ENCODE assay signal across 8 cellular contexts in genomic region chr12:27424631-27425230, GRCh38. TPM values are rescaled to one million over a fixed set of nuclear protein-coding genes. Genes with fewer than 3 reads are reported as not detected.
DNase-seq lines count a peak whose midpoint lies in the region; ATAC-seq, FAIRE-seq and TF ChIP-seq lines count a peak whose summit lies in the region.

No MANE protein-coding gene starts in this region.

- WGBS in H1 (ENCODE audit: extremely low coverage in 1 of 2, insufficient coverage in 1 of 2, insufficient read length in 1 of 2, insufficient replicate concordance in 2 of 2, low coverage in 1 of 2, low lambda C conversion rate in 2 of 2, missing lambda C conversion rate in 1 of 2), 2 experiments, result 91% methylated on average over 4 of the region's 4 CpGs; no CpG with 5 or more reads in 1 of the 2 experiments
- no CpG with 5 or more reads among the region's 4 CpGs for WGBS in mesendoderm (ENCODE audit: extremely low coverage, insufficient coverage, low lambda C conversion rate)

- H2BK15ac ChIP-seq in H1 (ENCODE audit: low read length) (no peak overlapping the region), mesendoderm (replicated peaks; ENCODE audit: low read depth) (no peak overlapping the region)

- TF ChIP-seq RAD21 in H1 (IDR thresholded peaks at IDR 0.05 in 1 of 2, conservative IDR thresholded peaks at IDR 0.05 in 1 of 2; ENCODE audit: low read depth in 2 of 2, low read length in 2 of 2), result peak; percentile 50 to 60

- no peak overlapping the region for H3K4ac ChIP-seq in H1 (replicated peaks; ENCODE audit: insufficient read length, low read depth, low read length)
- H3K4ac ChIP-seq in mesendoderm (ENCODE audit: low read depth, low read length), result no peak overlapping the region

- no peak overlapping the region for H2AFZ ChIP-seq in H1 (ENCODE audit: low read length)

- H3K23ac ChIP-seq in H1 (ENCODE audit: insufficient read length) (no peak overlapping the region), mesendoderm (ENCODE audit: low read length) (no peak overlapping the region)

- no peak overlapping the region for H4K8ac ChIP-seq in H1 (ENCODE audit: extremely low read depth, insufficient read depth, low read length)
- no peak overlapping the region for H4K8ac ChIP-seq in mesendoderm (ENCODE audit: low read depth, low read length)

- TF ChIP-seq EP300 in H1 (IDR thresholded peaks at IDR 0.05; ENCODE audit: borderline replicate concordance in 1 of 2, low read depth in 2 of 2, low read length in 2 of 2), result no peak

- no peak overlapping the region for H3K27ac Mint-ChIP-seq in stimulated activated naive CD8-positive, alpha-beta T cell treated with anti-CD3 and anti-CD28 coated beads, Interleukin-15, amount 100 ng/mL, for 72 hours
- H3K27ac Mint-ChIP-seq in activated CD8-positive, alpha-beta memory T cell treated with anti-CD3 and anti-CD28 coated beads, Interleukin-2, amount 10 ng/mL, durations not matched to agents 7 days and 5 days, result no peak overlapping the region

- H3K9ac ChIP-seq in H1 (replicated peaks in 1 of 4; ENCODE audit: extremely low read depth in 1 of 4, low read depth in 3 of 4, low read length in 3 of 4), result no peak overlapping the region
- H3K9ac ChIP-seq in mesendoderm (ENCODE audit: low read length), result no peak overlapping the region

- ATAC-seq in stimulated activated naive CD8-positive, alpha-beta T cell treated with anti-CD3 and anti-CD28 coated beads, Interleukin-15, amount 100 ng/mL, for 72 hours, result peak; percentile 63
- ATAC-seq in stimulated activated naive CD8-positive, alpha-beta T cell treated with anti-CD3 and anti-CD28 coated beads, Interleukin-15, Interleukin-2, amounts not matched to agents 100 U/mL and 50 U/mL, for 24 hours, result no peak
- ATAC-seq in GM21723 (IDR thresholded peaks at IDR 0.05; ENCODE audit: unreplicated experiment), result no peak
- no peak for ATAC-seq in activated CD8-positive, alpha-beta memory T cell treated with anti-CD3 and anti-CD28 coated beads, Interleukin-2, amount 10 ng/mL, durations not matched to agents 7 days and 5 days

- no peaks in the 10 kb centered on the region for H3K23me2 ChIP-seq in H1 (ENCODE audit: low read depth, low read length)

- H3K27ac ChIP-seq in H1 (ENCODE audit: low read depth, low read length) (no peak overlapping the region), mesendoderm (ENCODE audit: low read depth, low read length) (no peak overlapping the region)

- H3K56ac ChIP-seq in H1 (replicated peaks; ENCODE audit: insufficient read length, low read depth, low read length) (no peak overlapping the region), mesendoderm (ENCODE audit: low read length) (no peak overlapping the region)

- POLR2A ChIA-PET in H1 (lab: Charles Lee; ENCODE audit: partially characterized antibody), result interaction anchor here (0.7 kb wide), 1 partner anchor 9 kb away, joined by 3 read pairs; no protein-coding TSS in a partner anchor

- no peak overlapping the region for H3K4me3 Mint-ChIP-seq in stimulated activated naive CD8-positive, alpha-beta T cell treated with anti-CD3 and anti-CD28 coated beads, Interleukin-15, amount 100 ng/mL, for 72 hours
- H3K4me3 Mint-ChIP-seq in activated CD8-positive, alpha-beta memory T cell treated with anti-CD3 and anti-CD28 coated beads, Interleukin-2, amount 10 ng/mL, durations not matched to agents 7 days and 5 days, result no peak overlapping the region

- H3K9me3 Mint-ChIP-seq in stimulated activated naive CD8-positive, alpha-beta T cell treated with anti-CD3 and anti-CD28 coated beads, Interleukin-15, amount 100 ng/mL, for 72 hours, result no peaks in the 10 kb centered on the region
- H3K9me3 Mint-ChIP-seq in activated CD8-positive, alpha-beta memory T cell treated with anti-CD3 and anti-CD28 coated beads, Interleukin-2, amount 10 ng/mL, durations not matched to agents 7 days and 5 days (ENCODE audit: low read depth), result no peaks in the 10 kb centered on the region

- no peak overlapping the region for H4K91ac ChIP-seq in H1 (replicated peaks; ENCODE audit: insufficient read length, low read length)

- no peak overlapping the region for H3K4me3 ChIP-seq in H1 (ENCODE audit: extremely low read depth in 1 of 4, insufficient read depth in 2 of 4, low read depth in 3 of 4, low read length in 4 of 4)
- no peak overlapping the region for H3K4me3 ChIP-seq in mesendoderm (ENCODE audit: low read length)

- H3K4me1 ChIP-seq in H1 (replicated peaks in 1 of 4; ENCODE audit: control insufficient read depth in 3 of 4, insufficient read depth in 4 of 4, low read length in 3 of 4) (no peaks in the 10 kb centered on the region), mesendoderm (ENCODE audit: control insufficient read depth, low read depth, low read length) (peaks cover 2% of the 10 kb centered on the region)

- H2AK5ac ChIP-seq in H1 (ENCODE audit: low read depth, low read length) (no peak overlapping the region), mesendoderm (ENCODE audit: low read length) (no peak overlapping the region)

- H3K4me2 ChIP-seq in H1 (ENCODE audit: insufficient read depth in 1 of 2, low read depth in 2 of 2, low read length in 2 of 2) (no peak overlapping the region), mesendoderm (ENCODE audit: low read length) (no peak overlapping the region)

- no peaks in the 10 kb centered on the region for H3K79me1 ChIP-seq in H1 (ENCODE audit: low read depth, low read length)
- no peaks in the 10 kb centered on the region for H3K79me1 ChIP-seq in mesendoderm (ENCODE audit: low read length)

- no peak overlapping the region for H4K5ac ChIP-seq in H1 (ENCODE audit: insufficient read length, low read depth, low read length)
- no peak overlapping the region for H4K5ac ChIP-seq in mesendoderm (ENCODE audit: low read length)

- H2BK120ac ChIP-seq in H1 (replicated peaks; ENCODE audit: low read depth, low read length) (no peak overlapping the region), mesendoderm (ENCODE audit: low read depth, low read length) (no peak overlapping the region)

- no peak overlapping the region for H2BK20ac ChIP-seq in H1 (ENCODE audit: low read length)

- DNase-seq in stimulated activated naive CD8-positive, alpha-beta T cell treated with anti-CD3 and anti-CD28 coated beads, Interleukin-15, amount 100 ng/mL, for 72 hours, result no peak
- DNase-seq in stimulated activated naive CD8-positive, alpha-beta T cell treated with anti-CD3 and anti-CD28 coated beads, Interleukin-15, Interleukin-2, amounts not matched to agents 100 U/mL and 50 U/mL, for 24 hours, result no peak
- DNase-seq in NCI-H526 treated with DMSO at 0.1 percent for 48 hours (lab: John Stamatoyannopoulos, UW), result peak; percentile 38
- no peak for DNase-seq in H1 (ENCODE audit: low read depth in 1 of 2, low spot score in 2 of 2)
- peak; percentile 64 for DNase-seq in mesendoderm
- DNase-seq in activated T-cell treated with anti-CD3 and anti-CD28 coated beads for 4 hours, result no peak
- no peak for DNase-seq in activated CD8-positive, alpha-beta memory T cell treated with anti-CD3 and anti-CD28 coated beads, Interleukin-2, amount 10 ng/mL, durations not matched to agents 7 days and 5 days

- no peaks in the 10 kb centered on the region for H4K20me1 ChIP-seq in H1 (replicated peaks in 1 of 2; ENCODE audit: control insufficient read depth in 1 of 2, insufficient read depth in 2 of 2, low read length in 2 of 2)

- no peaks in the 10 kb centered on the region for H3K27me3 Mint-ChIP-seq in stimulated activated naive CD8-positive, alpha-beta T cell treated with anti-CD3 and anti-CD28 coated beads, Interleukin-15, amount 100 ng/mL, for 72 hours
- no peaks in the 10 kb centered on the region for H3K27me3 Mint-ChIP-seq in activated CD8-positive, alpha-beta memory T cell treated with anti-CD3 and anti-CD28 coated beads, Interleukin-2, amount 10 ng/mL, durations not matched to agents 7 days and 5 days

- peak in 2 of 3 experiments; percentile 43 to 53; a peak in 2 of 4 replicates for TF ChIP-seq CTCF in H1 (IDR thresholded peaks at IDR 0.05; ENCODE audit: control extremely low read depth in 1 of 3, insufficient read depth in 1 of 3, low read depth in 1 of 3, low read length in 3 of 3)

- H3K14ac ChIP-seq in H1 (ENCODE audit: insufficient read length), result no peak overlapping the region

- no peaks in the 10 kb centered on the region for H3K79me2 ChIP-seq in H1 (ENCODE audit: control insufficient read depth in 1 of 2, insufficient read depth in 2 of 2, low read length in 2 of 2)
- H3K79me2 ChIP-seq in mesendoderm (ENCODE audit: control insufficient read depth, insufficient read depth, low read length), result no peaks in the 10 kb centered on the region

- CTCF ChIA-PET in H1 (lab: Charles Lee; ENCODE audit: partially characterized antibody), result interaction anchor here (0.6 to 4.6 kb wide), 16 partner anchors 11 to 709 kb away, joined by 3 to 47 read pairs (median 4); no protein-coding TSS in a partner anchor
- CTCF ChIA-PET in activated CD8-positive, alpha-beta memory T cell treated with anti-CD3 and anti-CD28 coated beads, Interleukin-2, amount 10 ng/mL, durations not matched to agents 7 days and 5 days (lab: Charles Lee), result interaction anchor here (0.6 to 1.8 kb wide), 6 partner anchors 8 to 228 kb away, joined by 3 to 8 read pairs (median 3); no protein-coding TSS in a partner anchor

- no peak for TF ChIP-seq POLR2A in H1 (IDR thresholded peaks at IDR 0.05; ENCODE audit: control extremely low read depth in 1 of 2, low read depth in 2 of 2, low read length in 2 of 2)

- H2BK12ac ChIP-seq in H1 (ENCODE audit: low read depth, low read length), result no peak overlapping the region

- H3K27me3 ChIP-seq in H1 (replicated peaks in 1 of 4; ENCODE audit: control insufficient read depth in 3 of 4, extremely low read depth in 1 of 4, insufficient read depth in 3 of 4, low read length in 3 of 4) (no peaks in the 10 kb centered on the region), mesendoderm (ENCODE audit: insufficient read depth, low read length, poor library complexity) (no peaks in the 10 kb centered on the region)

- no peak for FAIRE-seq in H1 (lab: Jason Lieb, UNC)

- H3K36me3 ChIP-seq in H1 (ENCODE audit: control insufficient read depth in 2 of 4, insufficient read depth in 4 of 4, low read length in 3 of 4) (no peaks in the 10 kb centered on the region), mesendoderm (ENCODE audit: control insufficient read depth, insufficient read depth, low read length) (peaks cover 1% of the 10 kb centered on the region)

- H3K18ac ChIP-seq in H1 (ENCODE audit: extremely low read depth, low read length) (no peak overlapping the region), mesendoderm (ENCODE audit: low read length) (no peak overlapping the region)

- peaks cover 10% of the 10 kb centered on the region for H3K36me3 Mint-ChIP-seq in activated CD8-positive, alpha-beta memory T cell treated with anti-CD3 and anti-CD28 coated beads, Interleukin-2, amount 10 ng/mL, durations not matched to agents 7 days and 5 days

- H2BK5ac ChIP-seq in H1 (ENCODE audit: low read depth, low read length) (no peak overlapping the region), mesendoderm (ENCODE audit: low read length) (no peak overlapping the region)

- no peaks in the 10 kb centered on the region for H3K9me3 ChIP-seq in H1 (ENCODE audit: insufficient read depth in 2 of 2, low read depth in 1 of 2, low read length in 1 of 2)

- H3K4me1 Mint-ChIP-seq in stimulated activated naive CD8-positive, alpha-beta T cell treated with anti-CD3 and anti-CD28 coated beads, Interleukin-15, amount 100 ng/mL, for 72 hours, result no peaks in the 10 kb centered on the region
- peaks cover 2% of the 10 kb centered on the region for H3K4me1 Mint-ChIP-seq in activated CD8-positive, alpha-beta memory T cell treated with anti-CD3 and anti-CD28 coated beads, Interleukin-2, amount 10 ng/mL, durations not matched to agents 7 days and 5 days

RNA-seq across cellular contexts. Expression of gene SMCO2, which starts 21.8 kb away (rescaled TPM):
- 0.73 and 0.80 TPM in 2 replicates for total RNA-seq in H1 (2021; fragmentation: NEBNext Ultra II Directional; extraction: Animal tissue kit (Norgen Biotek cat#: 25700))
- 0.11 and 0.24 TPM in 2 replicates for polyA plus RNA-seq in H1 (2011; rRNA removed)
- polyA plus RNA-seq in H1 (2011; cell fraction: cytosol; rRNA removed), result 0.41 TPM
- polyA plus RNA-seq in H1 (2011; cell fraction: nucleus; rRNA removed), result 0.90 TPM
- 0.17 to 0.44 TPM (median 0.27 TPM) in 4 replicates for polyA plus RNA-seq in H1 (2012, experiment 1 of 2)
- polyA plus RNA-seq in H1 (2012, experiment 2 of 2), result not detected
- polyA plus RNA-seq in H1 (2013, experiment 1 of 2), result 0.49 TPM
- 0.52 TPM for polyA plus RNA-seq in H1 (2013, experiment 2 of 2)
- polyA minus RNA-seq in H1 (2011; rRNA and poly(A)+ RNA removed), result 0.17 TPM in 1 of 2 replicates, not detected in the other
- polyA minus RNA-seq in H1 (2011; cell fraction: cytosol; rRNA and poly(A)+ RNA removed), result not detected
- polyA minus RNA-seq in H1 (2011; cell fraction: nucleus; rRNA and poly(A)+ RNA removed), result not detected
- polyA plus RNA-seq in mesendoderm (2013, experiment 1 of 2), result 0.56 TPM
- 0.31 TPM for polyA plus RNA-seq in mesendoderm (2013, experiment 2 of 2)
- total RNA-seq in activated CD8-positive, alpha-beta memory T cell treated with anti-CD3 and anti-CD28 coated beads, Interleukin-2, amount 10 ng/mL, durations not matched to agents 7 days and 5 days, result under 1 TPM; 0.89 to 0.91 TPM

Comparison
In these comparisons a context has a peak if more than half of its experiments do, and no peak if none do; other contexts are left out.
1. DNase-seq: peak in NCI-H526 treated with DMSO at 0.1 percent for 48 hours (single experiment) and mesendoderm (single experiment); none in stimulated activated naive CD8-positive, alpha-beta T cell treated with anti-CD3 and anti-CD28 coated beads, Interleukin-15, amount 100 ng/mL, for 72 hours (0 of 2), stimulated activated naive CD8-positive, alpha-beta T cell treated with anti-CD3 and anti-CD28 coated beads, Interleukin-15, Interleukin-2, amounts not matched to agents 100 U/mL and 50 U/mL, for 24 hours (single experiment), H1 (0 of 2), activated T-cell treated with anti-CD3 and anti-CD28 coated beads for 4 hours (single experiment) and activated CD8-positive, alpha-beta memory T cell treated with anti-CD3 and anti-CD28 coated beads, Interleukin-2, amount 10 ng/mL, durations not matched to agents 7 days and 5 days (single experiment).